In genomic region chr20:53876956-53877355, GRCh38 we compare ENCODE assay signal across 17 cellular contexts.
DNase-seq lines count a peak whose midpoint lies in the region; ATAC-seq and TF ChIP-seq lines count a peak whose summit lies in the region.
"Had no signal": no experiment of that assay in that cellular context is flagged by ENCODE, and none has a peak within 500 bp of the region (broad histone marks: within the 10 kb centered on the region; RNA-seq: fewer than 3 reads in every experiment).

No MANE protein-coding gene starts in this region.

- H2BK120ac ChIP-seq in mesendoderm (ENCODE audit: low read depth, low read length), result no peak overlapping the region

- POLR2A ChIA-PET in WTC11 (lab: Charles Lee) (no interaction called here), SK-N-SH (lab: Yijun Ruan, JAX) (no interaction called here)

- no peak overlapping the region for H4K5ac ChIP-seq in mesendoderm (ENCODE audit: low read length)

- no peak overlapping the region for H3K9ac ChIP-seq in mesendoderm (ENCODE audit: low read length)
- H3K9ac ChIP-seq in SK-N-SH, result no peak overlapping the region
- H3K9ac ChIP-seq: BLaER1 treated with 17β-estradiol and CSF1 and Interleukin-3, amounts not matched to agents 10 nM and 100 nM had no signal

- intact Hi-C loops in natural killer cell (cut with micrococcal nuclease), result loop anchor here (10.0 kb wide), 1 partner anchor 52 kb away; no protein-coding TSS in a partner anchor

- CTCF ChIA-PET in WTC11 (lab: Charles Lee) (interaction anchor here (2.0 kb wide), 1 partner anchor 38 kb away, joined by 8 read pairs; no protein-coding TSS in a partner anchor), SK-N-SH (lab: Yijun Ruan, JAX) (interaction anchor here (1.6 kb wide), 1 partner anchor 38 kb away, joined by 6 read pairs; no protein-coding TSS in a partner anchor)

- peaks cover 39 to 55% of the 10 kb centered on the region in 2 donors for H3K4me1 Mint-ChIP-seq in natural killer cell treated with Interleukin-12 subunit alpha and Interleukin-12 subunit beta and Interleukin-15 and Interleukin-18, amount 100 ng/mL, for 72 hours (ENCODE audit: low read depth in 2 of 2)
- peaks cover 40 to 42% of the 10 kb centered on the region in 2 donors for H3K4me1 Mint-ChIP-seq in natural killer cell
- H3K4me1 Mint-ChIP-seq in WTC11, result peaks cover 63% of the 10 kb centered on the region

- H3K27me3 ChIP-seq in mesendoderm (ENCODE audit: insufficient read depth, low read length, poor library complexity), result no peaks in the 10 kb centered on the region
- no peaks in the 10 kb centered on the region for H3K27me3 ChIP-seq in SK-N-SH (ENCODE audit: insufficient read depth)
- H3K27me3 ChIP-seq: BLaER1 treated with 17β-estradiol and CSF1 and Interleukin-3, amounts not matched to agents 10 nM and 100 nM had no signal

- peak overlapping the region; percentile 27 to 80 for H3K27ac Mint-ChIP-seq in natural killer cell treated with Interleukin-12 subunit alpha and Interleukin-12 subunit beta and Interleukin-15 and Interleukin-18, amount 100 ng/mL, for 72 hours
- H3K27ac Mint-ChIP-seq in natural killer cell (peak overlapping the region in 1 of 2 donors; percentile 38), WTC11 (no peak overlapping the region)

- TF ChIP-seq EP300 in SK-N-SH (IDR thresholded peaks at IDR 0.05; ENCODE audit: borderline replicate concordance in 1 of 2, low read depth in 1 of 2, low read length in 1 of 2), result no peak

- no peak overlapping the region for H3K4me2 ChIP-seq in mesendoderm (ENCODE audit: low read length)
- H3K4me2 ChIP-seq in SK-N-SH, result no peak overlapping the region
- H3K4me2 ChIP-seq: A549; BLaER1 treated with 17β-estradiol and CSF1 and Interleukin-3, amounts not matched to agents 10 nM and 100 nM had no signal

- H3K4me3 Mint-ChIP-seq in natural killer cell treated with Interleukin-12 subunit alpha and Interleukin-12 subunit beta and Interleukin-15 and Interleukin-18, amount 100 ng/mL, for 72 hours, result no peak overlapping the region
- no peak overlapping the region for H3K4me3 Mint-ChIP-seq in natural killer cell
- no peak overlapping the region for H3K4me3 Mint-ChIP-seq in WTC11

- H2BK5ac ChIP-seq in mesendoderm (ENCODE audit: low read length), result no peak overlapping the region

- no peak overlapping the region for H3K4me3 ChIP-seq in mesendoderm (ENCODE audit: low read length)
- H3K4me3 ChIP-seq in SK-N-SH (ENCODE audit: low read depth in 2 of 2, low read length in 1 of 2), result no peak overlapping the region
- H3K4me3 ChIP-seq: A549; BLaER1 treated with 17β-estradiol and CSF1 and Interleukin-3, amounts not matched to agents 10 nM and 100 nM; SK-N-MC had no signal

- no peak overlapping the region for H3K4ac ChIP-seq in mesendoderm (ENCODE audit: low read depth, low read length)

- H3K18ac ChIP-seq in mesendoderm (ENCODE audit: low read length), result no peak overlapping the region

- no peak for ATAC-seq in natural killer cell treated with Interleukin-12 subunit alpha and Interleukin-12 subunit beta and Interleukin-15 and Interleukin-18, amount 100 ng/mL, for 72 hours
- no peak for ATAC-seq in natural killer cell
- peak; percentile 31 for ATAC-seq in WTC11
- ATAC-seq: A549 had no signal

- H3K23ac ChIP-seq in mesendoderm (ENCODE audit: low read length), result no peak overlapping the region

- no peaks in the 10 kb centered on the region for H3K27me3 Mint-ChIP-seq in natural killer cell treated with Interleukin-12 subunit alpha and Interleukin-12 subunit beta and Interleukin-15 and Interleukin-18, amount 100 ng/mL, for 72 hours
- H3K27me3 Mint-ChIP-seq in natural killer cell (ENCODE audit: low read depth in 2 of 2), result no peaks in the 10 kb centered on the region
- H3K27me3 Mint-ChIP-seq in WTC11 (ENCODE audit: low read depth), result no peaks in the 10 kb centered on the region; the same call in 1 of the 2 replicates

- H3K4me1 ChIP-seq in mesendoderm (ENCODE audit: control insufficient read depth, low read depth, low read length), result peaks cover 5% of the 10 kb centered on the region
- H3K4me1 ChIP-seq in SK-N-SH (ENCODE audit: control insufficient read depth in 1 of 2, insufficient read depth in 2 of 2, low read depth in 1 of 2, low read length in 1 of 2), result peaks cover 4 to 12% of the 10 kb centered on the region in 2 experiments

- H4K20me1 ChIP-seq in SK-N-SH (ENCODE audit: insufficient read depth), result no peaks in the 10 kb centered on the region
- H4K20me1 ChIP-seq: BLaER1 treated with 17β-estradiol and CSF1 and Interleukin-3, amounts not matched to agents 10 nM and 100 nM had no signal

- no peak for TF ChIP-seq CTCF in natural killer cell (IDR thresholded peaks at IDR 0.05)
- no peak for TF ChIP-seq CTCF in WTC11 (IDR thresholded peaks at IDR 0.05)
- TF ChIP-seq CTCF in SK-N-SH (IDR thresholded peaks at IDR 0.05), result no peak

- H4K8ac ChIP-seq in mesendoderm (ENCODE audit: low read depth, low read length), result no peak overlapping the region

- no peaks in the 10 kb centered on the region for H3K9me3 Mint-ChIP-seq in natural killer cell treated with Interleukin-12 subunit alpha and Interleukin-12 subunit beta and Interleukin-15 and Interleukin-18, amount 100 ng/mL, for 72 hours
- no peaks in the 10 kb centered on the region for H3K9me3 Mint-ChIP-seq in natural killer cell
- H3K9me3 Mint-ChIP-seq in WTC11, result no peaks in the 10 kb centered on the region

- no CpG with 5 or more reads among the region's 10 CpGs for WGBS in mesendoderm (ENCODE audit: extremely low coverage, insufficient coverage, low lambda C conversion rate)
- WGBS in SK-N-SH (ENCODE audit: low lambda C conversion rate), result 90% methylated on average over 10 of the region's 10 CpGs

- H3K9me3 ChIP-seq in SK-N-SH, result no peaks in the 10 kb centered on the region
- H3K9me3 ChIP-seq: A549; BLaER1 treated with 17β-estradiol and CSF1 and Interleukin-3, amounts not matched to agents 10 nM and 100 nM had no signal

- H3K56ac ChIP-seq in mesendoderm (ENCODE audit: low read length), result peak overlapping the region; percentile 73

- H2BK15ac ChIP-seq in mesendoderm (replicated peaks; ENCODE audit: low read depth), result no peak overlapping the region

- H3K9me2 ChIP-seq in SK-N-SH, result no peaks in the 10 kb centered on the region

- no peak overlapping the region for H2AFZ ChIP-seq in SK-N-SH (ENCODE audit: low read depth)

- no peaks in the 10 kb centered on the region for H3K79me2 ChIP-seq in mesendoderm (ENCODE audit: control insufficient read depth, insufficient read depth, low read length)
- H3K79me2 ChIP-seq in SK-N-SH (ENCODE audit: insufficient read depth), result no peaks in the 10 kb centered on the region

- peaks cover 24% of the 10 kb centered on the region for H3F3A ChIP-seq in SK-N-SH (replicated peaks; ENCODE audit: insufficient read depth)

- no peak overlapping the region for H2AK5ac ChIP-seq in mesendoderm (ENCODE audit: low read length)

- H3K36me3 Mint-ChIP-seq in natural killer cell treated with Interleukin-12 subunit alpha and Interleukin-12 subunit beta and Interleukin-15 and Interleukin-18, amount 100 ng/mL, for 72 hours, result no peaks in the 10 kb centered on the region
- H3K36me3 Mint-ChIP-seq in natural killer cell, result no peaks in the 10 kb centered on the region
- H3K36me3 Mint-ChIP-seq in WTC11, result no peaks in the 10 kb centered on the region

- no peaks in the 10 kb centered on the region for H3K36me3 ChIP-seq in mesendoderm (ENCODE audit: control insufficient read depth, insufficient read depth, low read length)
- no peaks in the 10 kb centered on the region for H3K36me3 ChIP-seq in SK-N-SH (replicated peaks in 1 of 2; ENCODE audit: control insufficient read depth in 1 of 2, insufficient read depth in 2 of 2, low read length in 1 of 2)
- H3K36me3 ChIP-seq: BLaER1 treated with 17β-estradiol and CSF1 and Interleukin-3, amounts not matched to agents 10 nM and 100 nM had no signal

- H3K27ac ChIP-seq in mesendoderm (ENCODE audit: low read depth, low read length), result no peak overlapping the region
- no peak overlapping the region for H3K27ac ChIP-seq in SK-N-SH (ENCODE audit: low read depth in 2 of 2, low read length in 1 of 2)
- H3K27ac ChIP-seq: SK-N-MC had no signal

- no peak for TF ChIP-seq RAD21 in SK-N-SH (IDR thresholded peaks at IDR 0.05; ENCODE audit: low read length)

- no peak for DNase-seq in natural killer cell treated with Interleukin-12 subunit alpha and Interleukin-12 subunit beta and Interleukin-15 and Interleukin-18, amount 100 ng/mL, for 72 hours (ENCODE audit: low spot score)
- DNase-seq in natural killer cell (no peak), WTC11 (ENCODE audit: low spot score) (no peak), mesendoderm (no peak), hepatic stellate cell (ENCODE audit: low spot score) (no peak), SK-N-SH (no peak), NCI-H526 treated with DMSO at 0.1 percent for 48 hours (lab: John Stamatoyannopoulos, UW) (no peak)
- DNase-seq: KBM-7, MV-4-11, NCI-H1694 treated with DMSO at 0.1 percent for 48 hours, NCI-H510A treated with DMSO at 0.1 percent for 48 hours, NCI-H82, OCI-M1, SHP77 had no signal

- no peaks in the 10 kb centered on the region for H3K79me1 ChIP-seq in mesendoderm (ENCODE audit: low read length)

TF ChIP-seq in WTC11, 78 proteins besides CTCF, POLR2A, EP300 and RAD21:
- TF ChIP-seq USF1 (CRISPR knock-in tag; IDR thresholded peaks at IDR 0.05), result no peak

TF ChIP-seq in SK-N-SH, 30 proteins besides CTCF, POLR2A, EP300 and RAD21 (continues in another document):
- no peak for TF ChIP-seq MEF2A (IDR thresholded peaks at IDR 0.05; ENCODE audit: borderline replicate concordance, low read depth)
- TF ChIP-seq EZH2phosphoT487 (IDR thresholded peaks at IDR 0.05; ENCODE audit: borderline replicate concordance, low read depth), result no peak
- TF ChIP-seq TEAD4 (IDR thresholded peaks at IDR 0.05; ENCODE audit: borderline replicate concordance, insufficient read depth), result no peak
- no peak for TF ChIP-seq NFIC (IDR thresholded peaks at IDR 0.05; ENCODE audit: borderline replicate concordance)
- TF ChIP-seq RCOR1 (IDR thresholded peaks at IDR 0.05; ENCODE audit: low read length), result no peak
- TF ChIP-seq GABPA (IDR thresholded peaks at IDR 0.05; ENCODE audit: low read depth), result no peak
- TF ChIP-seq CHD2 (IDR thresholded peaks at IDR 0.05; ENCODE audit: low read length, partially characterized antibody), result no peak
- TF ChIP-seq FOXJ3 (CRISPR knock-in tag; IDR thresholded peaks at IDR 0.05), result no peak
- no peak for TF ChIP-seq SMC3 (IDR thresholded peaks at IDR 0.05; ENCODE audit: low read depth, low read length)
- no peak for TF ChIP-seq USF1 (IDR thresholded peaks at IDR 0.05; ENCODE audit: borderline replicate concordance, low read depth)
- no peak for TF ChIP-seq TAF1 (IDR thresholded peaks at IDR 0.05; ENCODE audit: borderline replicate concordance, low read depth, low read length)
- TF ChIP-seq YY1 (IDR thresholded peaks at IDR 0.05; ENCODE audit: low read depth), result no peak
- no peak for TF ChIP-seq FOXM1 (IDR thresholded peaks at IDR 0.05; ENCODE audit: low read depth)
- no peak for TF ChIP-seq GATA2 (CRISPR knock-in tag; IDR thresholded peaks at IDR 0.05)
